In genomic region chr17:50114849-50115357, GRCh38 we compare ENCODE assay signal across 6 cellular contexts. TPM values are rescaled to one million over a fixed set of nuclear protein-coding genes. Genes with fewer than 3 reads are reported as not detected.
A peak's percentile ranks its signal among the peaks of the same experiment; 100 is the strongest.
DNase-seq lines count a peak whose midpoint lies in the region; ATAC-seq lines count a peak whose summit lies in the region.

No MANE protein-coding gene starts in this region.

- H3K4me3 Mint-ChIP-seq in activated naive CD8-positive, alpha-beta T cell treated with anti-CD3 and anti-CD28 coated beads, Interleukin-2, amount 10 ng/mL, durations not matched to agents 7 days and 5 days: no peak overlapping the region

- peaks cover 12% of the 10 kb centered on the region for H3K4me1 Mint-ChIP-seq in activated naive CD8-positive, alpha-beta T cell treated with anti-CD3 and anti-CD28 coated beads, Interleukin-2, amount 10 ng/mL, durations not matched to agents 7 days and 5 days

- H3K27ac Mint-ChIP-seq in activated naive CD8-positive, alpha-beta T cell treated with anti-CD3 and anti-CD28 coated beads, Interleukin-2, amount 10 ng/mL, durations not matched to agents 7 days and 5 days: no peak overlapping the region

- peaks cover 37% of the 10 kb centered on the region for H3K27me3 Mint-ChIP-seq in activated naive CD8-positive, alpha-beta T cell treated with anti-CD3 and anti-CD28 coated beads, Interleukin-2, amount 10 ng/mL, durations not matched to agents 7 days and 5 days

- ATAC-seq in activated naive CD8-positive, alpha-beta T cell treated with anti-CD3 and anti-CD28 coated beads, Interleukin-2, amount 10 ng/mL, durations not matched to agents 7 days and 5 days (ENCODE audit: low read depth): peak; percentile 57
- no peak for ATAC-seq in HG03108 (IDR thresholded peaks at IDR 0.05; ENCODE audit: unreplicated experiment)

- H3K9me3 Mint-ChIP-seq in activated naive CD8-positive, alpha-beta T cell treated with anti-CD3 and anti-CD28 coated beads, Interleukin-2, amount 10 ng/mL, durations not matched to agents 7 days and 5 days: no peaks in the 10 kb centered on the region

- H3K36me3 Mint-ChIP-seq in activated naive CD8-positive, alpha-beta T cell treated with anti-CD3 and anti-CD28 coated beads, Interleukin-2, amount 10 ng/mL, durations not matched to agents 7 days and 5 days: no peaks in the 10 kb centered on the region

- DNase-seq in GF-D8 (lab: John Stamatoyannopoulos, UW): peak; percentile 13
- DNase-seq in NCI-H1436 treated with DMSO at 0.1 percent for 48 hours (lab: John Stamatoyannopoulos, UW): peak; percentile 11
- no peak for DNase-seq in activated naive CD8-positive, alpha-beta T cell treated with anti-CD3 and anti-CD28 coated beads, Interleukin-2, amount 10 ng/mL, durations not matched to agents 7 days and 5 days
- peak; percentile 60 for DNase-seq in middle frontal gyrus (ENCODE audit: extremely low spot score, low spot score)
- DNase-seq in HPDE6-E6E7 (ENCODE audit: extremely low spot score): no peak

- POLR2A ChIA-PET in activated naive CD8-positive, alpha-beta T cell treated with anti-CD3 and anti-CD28 coated beads, Interleukin-2, amount 10 ng/mL, durations not matched to agents 7 days and 5 days (lab: Charles Lee): interaction anchor here (1.4 kb wide), 1 partner anchor 16 kb away, joined by 3 read pairs; no protein-coding TSS in a partner anchor

RNA-seq across cellular contexts. Expression of gene SAMD14, which starts 15.1 kb away (rescaled TPM):
- under 1 TPM; 0.11 to 0.19 TPM for total RNA-seq in activated naive CD8-positive, alpha-beta T cell treated with anti-CD3 and anti-CD28 coated beads, Interleukin-2, amount 10 ng/mL, durations not matched to agents 7 days and 5 days

RNA-seq across cellular contexts. Expression of gene PDK2, which starts 19.8 kb away (rescaled TPM):
- total RNA-seq in activated naive CD8-positive, alpha-beta T cell treated with anti-CD3 and anti-CD28 coated beads, Interleukin-2, amount 10 ng/mL, durations not matched to agents 7 days and 5 days: 10 to 100 TPM; 24.1 to 26.4 TPM

RNA-seq across cellular contexts. Expression of gene PPP1R9B, which starts 35.6 kb away (rescaled TPM):
- total RNA-seq in activated naive CD8-positive, alpha-beta T cell treated with anti-CD3 and anti-CD28 coated beads, Interleukin-2, amount 10 ng/mL, durations not matched to agents 7 days and 5 days: 100 to 1,000 TPM; 114 to 116 TPM

RNA-seq across cellular contexts. Expression of gene SGCA, which starts 50.9 kb away (rescaled TPM):
- not detected for total RNA-seq in activated naive CD8-positive, alpha-beta T cell treated with anti-CD3 and anti-CD28 coated beads, Interleukin-2, amount 10 ng/mL, durations not matched to agents 7 days and 5 days

RNA-seq across cellular contexts. Expression of gene ITGA3, which starts 59.0 kb away (rescaled TPM):
- 10 to 100 TPM in 1 of 2 experiments, 1 to 10 TPM in 1; 6.9 to 14.0 TPM for total RNA-seq in activated naive CD8-positive, alpha-beta T cell treated with anti-CD3 and anti-CD28 coated beads, Interleukin-2, amount 10 ng/mL, durations not matched to agents 7 days and 5 days

Comparison
In these comparisons a context has a peak if more than half of its experiments do, and no peak if none do; other contexts are left out.
1. DNase-seq: peak in GF-D8 (single experiment), NCI-H1436 treated with DMSO at 0.1 percent for 48 hours (single experiment) and middle frontal gyrus (single experiment); none in activated naive CD8-positive, alpha-beta T cell treated with anti-CD3 and anti-CD28 coated beads, Interleukin-2, amount 10 ng/mL, durations not matched to agents 7 days and 5 days (single experiment) and HPDE6-E6E7 (single experiment).